10 cellular contexts compared by ENCODE assay signal in genomic region chr11:119322360-119322739, GRCh38. TPM values are rescaled to one million over a fixed set of nuclear protein-coding genes. Genes with fewer than 3 reads are reported as not detected.
DNase-seq lines count a peak whose midpoint lies in the region; ATAC-seq and TF ChIP-seq lines count a peak whose summit lies in the region.
"Had no signal": no experiment of that assay in that cellular context is flagged by ENCODE, and none has a peak within 500 bp of the region (broad histone marks: within the 10 kb centered on the region; RNA-seq: fewer than 3 reads in every experiment).

No MANE protein-coding gene starts in this region.

- in situ Hi-C loops in SK-MEL-5 (cut with HindIII; ENCODE audit: low pct_unique_long_range_greater_than_20kb, low sequenced_read_pairs): no loop called here

- 41% methylated on average over 6 of the region's 6 CpGs for WGBS in right cardiac atrium
- WGBS in body of pancreas, 2 donors: 43 to 44% methylated on average over 6 of the region's 6 CpGs

- peaks cover 0 to 11% (median 4%) of the 10 kb centered on the region in 3 donors for H3K27me3 Mint-ChIP-seq in immature natural killer cell (ENCODE audit: low read depth in 3 of 3)

- H3K27me3 ChIP-seq in right cardiac atrium (ENCODE audit: control insufficient read depth, insufficient read depth): no peaks in the 10 kb centered on the region
- H3K27me3 ChIP-seq in uterus: no peaks in the 10 kb centered on the region
- H3K27me3 ChIP-seq in body of pancreas: no peaks in the 10 kb centered on the region

- TF ChIP-seq POLR2A in uterus (IDR thresholded peaks at IDR 0.05): no peak
- no peak for TF ChIP-seq POLR2A in body of pancreas (IDR thresholded peaks at IDR 0.05)

- H3K9me3 Mint-ChIP-seq in immature natural killer cell: no peaks in the 10 kb centered on the region
- H3K9me3 Mint-ChIP-seq: activated B cell treated with CpG ODN at 0.5 μM for 24 hours had no signal

- H3K36me3 Mint-ChIP-seq in immature natural killer cell: no peaks in the 10 kb centered on the region

- peak overlapping the region; percentile 26 for H3K27ac ChIP-seq in right cardiac atrium (ENCODE audit: low read length)
- peak overlapping the region; percentile 93 to 94 for H3K27ac ChIP-seq in uterus
- no peak overlapping the region for H3K27ac ChIP-seq in body of pancreas
- H3K27ac ChIP-seq: neutrophil had no signal

- H3K36me3 ChIP-seq in uterus (no peaks in the 10 kb centered on the region), body of pancreas (replicated peaks in 1 of 2; ENCODE audit: insufficient read depth in 1 of 2, low read depth in 2 of 2) (no peaks in the 10 kb centered on the region)
- H3K36me3 ChIP-seq: neutrophil had no signal

- H3K4me3 Mint-ChIP-seq in immature natural killer cell: peak overlapping the region; percentile 0 to 84 (median 78)

- H3K4me1 ChIP-seq in right cardiac atrium (ENCODE audit: control insufficient read depth, insufficient read depth, low read length) (peaks cover 13% of the 10 kb centered on the region), uterus (peaks cover 0 to 6% of the 10 kb centered on the region in 2 donors), body of pancreas (peaks cover 30% of the 10 kb centered on the region)

- H3K4me3 ChIP-seq in right cardiac atrium (ENCODE audit: low read length): no peak overlapping the region
- no peak overlapping the region for H3K4me3 ChIP-seq in uterus
- no peak overlapping the region for H3K4me3 ChIP-seq in body of pancreas

- H3K27ac Mint-ChIP-seq in immature natural killer cell: no peak overlapping the region
- H3K27ac Mint-ChIP-seq: activated B cell treated with CpG ODN at 0.5 μM for 24 hours had no signal

- DNase-seq in right cardiac atrium (no peak), left cardiac atrium (no peak), SK-MEL-5 (ENCODE audit: low read depth, low spot score) (peak; percentile 40), immature natural killer cell (no peak), uterus (peak in 1 of 2 donors; percentile 11), NCI-H187 (lab: John Stamatoyannopoulos, UW) (no peak), body of pancreas (no peak)
- DNase-seq: activated B cell treated with CpG ODN at 0.5 μM for 24 hours had no signal

- ATAC-seq in right cardiac atrium (no peak), left cardiac atrium (no peak), body of pancreas (no peak), HG02938 (IDR thresholded peaks at IDR 0.05; ENCODE audit: unreplicated experiment) (no peak)

- peaks cover 7 to 16% of the 10 kb centered on the region in 2 donors for H3K4me1 Mint-ChIP-seq in immature natural killer cell

- intact Hi-C loops in right cardiac atrium (cut with DNase I) (loop anchor here in 1 of 4 donors (10.0 kb wide), 1 partner anchor 118 kb away; the partner anchor contains the start of gene CBL), left cardiac atrium (cut with DNase I) (loop anchor here (5.0 to 10.0 kb wide), 2 partner anchors 115 to 118 kb away; partner anchors contain the start of gene CBL (in 2 of the 2)), uterus (cut with DNase I; ENCODE audit: low total_unique reads) (loop anchor here (5.0 kb wide), 1 partner anchor 115 kb away; the partner anchor contains the start of gene CBL), body of pancreas (cut with DNase I) (loop anchor here (5.0 kb wide), 1 partner anchor 55 kb away; no protein-coding TSS in a partner anchor)

- no peaks in the 10 kb centered on the region for H3K9me3 ChIP-seq in right cardiac atrium (ENCODE audit: control insufficient read depth, low read length)
- H3K9me3 ChIP-seq in uterus: no peaks in the 10 kb centered on the region
- no peaks in the 10 kb centered on the region for H3K9me3 ChIP-seq in body of pancreas
- H3K9me3 ChIP-seq: neutrophil had no signal

- peak in 2 of 4 experiments; percentile 10 to 14 for TF ChIP-seq CTCF in uterus (IDR thresholded peaks at IDR 0.05)
- TF ChIP-seq CTCF in body of pancreas (IDR thresholded peaks at IDR 0.05): peak in 1 of 7 experiments; percentile 3

RNA-seq across cellular contexts. Expression of gene MCAM, which starts 5.4 kb away (rescaled TPM):
- total RNA-seq in right cardiac atrium (100 to 1,000 TPM in 2 of 4 donors, 10 to 100 TPM in 2; 95.1 to 127 (median 104) TPM), left cardiac atrium (100 to 1,000 TPM; 144 to 230 TPM), uterus (100 to 1,000 TPM; 228 to 564 (median 354) TPM), body of pancreas (100 to 1,000 TPM in 1 of 2 donors, 10 to 100 TPM in 1; 75.0 to 205 TPM)
- polyA plus RNA-seq in right cardiac atrium (97.2 TPM), immature natural killer cell (not detected)
- 335 and 356 TPM in 2 replicates for total RNA-seq in SK-MEL-5 (2014; rRNA removed; shearing (Covaris generic))
- polyA plus RNA-seq in SK-MEL-5 (2015; cell fraction: cytosol; rRNA removed): 797 and 1,065 TPM in 2 replicates
- polyA plus RNA-seq in SK-MEL-5 (2015; cell fraction: nucleus; rRNA removed): 130 and 174 TPM in 2 replicates

RNA-seq across cellular contexts. Expression of gene RNF26, which starts 12.0 kb away (rescaled TPM):
- total RNA-seq in right cardiac atrium: 10 to 100 TPM; 12.7 to 19.6 (median 15.2) TPM
- 9.7 TPM for polyA plus RNA-seq in right cardiac atrium
- 10 to 100 TPM; 13.2 to 14.1 TPM for total RNA-seq in left cardiac atrium
- 3.2 and 3.5 TPM in 2 replicates for total RNA-seq in SK-MEL-5 (2014; rRNA removed; shearing (Covaris generic))
- 33.1 and 34.7 TPM in 2 replicates for polyA plus RNA-seq in SK-MEL-5 (2015; cell fraction: cytosol; rRNA removed)
- polyA plus RNA-seq in SK-MEL-5 (2015; cell fraction: nucleus; rRNA removed): 7.7 and 11.7 TPM in 2 replicates
- 10 to 100 TPM; 21.9 to 42.2 (median 33.5) TPM for polyA plus RNA-seq in immature natural killer cell
- total RNA-seq in uterus: 10 to 100 TPM in 1 of 4 donors, 1 to 10 TPM in 3; 3.3 to 23.1 (median 6.8) TPM
- 1 to 10 TPM; 5.7 to 9.2 TPM for total RNA-seq in body of pancreas

RNA-seq across cellular contexts. Expression of gene C1QTNF5, which starts 18.3 kb away (rescaled TPM):
- 10 to 100 TPM; 21.4 to 31.0 (median 24.1) TPM for total RNA-seq in right cardiac atrium
- polyA plus RNA-seq in right cardiac atrium: 27.1 TPM
- total RNA-seq in left cardiac atrium: 10 to 100 TPM; 25.1 to 39.9 TPM
- total RNA-seq in SK-MEL-5 (2014; rRNA removed; shearing (Covaris generic)): not detected in 2 replicates
- not detected in 2 replicates for polyA plus RNA-seq in SK-MEL-5 (2015; cell fraction: cytosol; rRNA removed)
- polyA plus RNA-seq in SK-MEL-5 (2015; cell fraction: nucleus; rRNA removed): not detected in 2 replicates
- polyA plus RNA-seq in immature natural killer cell: not detected
- total RNA-seq in uterus: 10 to 100 TPM in 3 of 4 donors, 1 to 10 TPM in 1; 6.5 to 40.2 (median 35.7) TPM
- total RNA-seq in body of pancreas: 10 to 100 TPM; 28.8 to 54.1 TPM
- total RNA-seq: activated B cell treated with CpG ODN at 0.5 μM for 24 hours had no signal

RNA-seq across cellular contexts. Expression of gene MFRP, which starts 24.2 kb away (rescaled TPM):
- total RNA-seq in right cardiac atrium (under 1 TPM in 1 of 4 donors, not detected in 3; 0.06 TPM), left cardiac atrium (not detected), uterus (under 1 TPM in 2 of 4 donors, not detected in 2; 0.07 to 0.26 TPM), body of pancreas (under 1 TPM in 1 of 2 donors, not detected in 1; 0.52 TPM)
- polyA plus RNA-seq in right cardiac atrium (0.02 TPM), immature natural killer cell (not detected)
- not detected in 2 replicates for total RNA-seq in SK-MEL-5 (2014; rRNA removed; shearing (Covaris generic))
- polyA plus RNA-seq in SK-MEL-5 (2015; cell fraction: cytosol; rRNA removed): not detected in 2 replicates
- polyA plus RNA-seq in SK-MEL-5 (2015; cell fraction: nucleus; rRNA removed): not detected in 2 replicates
- total RNA-seq: activated B cell treated with CpG ODN at 0.5 μM for 24 hours had no signal

RNA-seq across cellular contexts. Expression of gene USP2, which starts 59.1 kb away (rescaled TPM):
- total RNA-seq in right cardiac atrium: 10 to 100 TPM; 57.3 to 98.4 (median 95.7) TPM
- polyA plus RNA-seq in right cardiac atrium: 57.1 TPM
- total RNA-seq in left cardiac atrium: 10 to 100 TPM; 65.8 to 68.8 TPM
- total RNA-seq in SK-MEL-5 (2014; rRNA removed; shearing (Covaris generic)): 0.37 and 0.40 TPM in 2 replicates
- polyA plus RNA-seq in SK-MEL-5 (2015; cell fraction: cytosol; rRNA removed): 1.6 and 3.5 TPM in 2 replicates
- 1.5 and 6.0 TPM in 2 replicates for polyA plus RNA-seq in SK-MEL-5 (2015; cell fraction: nucleus; rRNA removed)
- polyA plus RNA-seq in immature natural killer cell: not detected
- 10 to 100 TPM in 1 of 4 donors, 1 to 10 TPM in 1, under 1 TPM in 1, not detected in 1; 0.29 to 28.2 (median 2.1) TPM for total RNA-seq in uterus
- total RNA-seq in body of pancreas: 10 to 100 TPM in 1 of 2 donors, 1 to 10 TPM in 1; 3.9 to 19.4 TPM

Comparison
In these comparisons a context has a peak if more than half of its experiments do, and no peak if none do; other contexts are left out.
1. H3K27ac ChIP-seq: peak in right cardiac atrium (single experiment) and uterus (2 of 2); none in body of pancreas (0 of 4).